1 cellular context compared by ENCODE assay signal in the genomic region with DNA sequence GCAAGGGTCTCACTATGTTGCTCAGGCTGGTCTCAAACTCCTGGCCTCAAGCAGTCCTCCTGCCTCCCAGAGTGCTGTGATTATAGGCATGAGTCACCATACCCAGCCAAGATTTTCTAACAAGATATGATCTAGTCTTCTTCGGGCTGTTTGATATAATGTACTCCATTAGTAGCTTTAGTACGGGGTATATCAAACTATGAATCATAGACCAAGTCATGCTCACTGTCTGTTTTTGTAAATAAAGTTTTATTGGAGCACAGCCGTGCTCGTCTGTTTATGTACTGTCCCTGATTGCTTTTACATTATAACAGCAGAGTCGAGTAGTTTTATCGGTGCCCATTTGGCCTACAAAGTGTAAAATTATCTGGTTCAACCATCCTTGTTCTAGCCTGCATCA.
TF ChIP-seq lines count a peak whose summit lies in the region.

No MANE protein-coding gene starts in this region.

TF ChIP-seq in IMR-90, 13 proteins besides CTCF, POLR2A, EP300 and RAD21:
- TF ChIP-seq RFX5 (IDR thresholded peaks at IDR 0.05; ENCODE audit: low read depth, low read length) (no peak), MXI1 (IDR thresholded peaks at IDR 0.05; ENCODE audit: borderline replicate concordance, low read depth, low read length) (no peak), RCOR1 (IDR thresholded peaks at IDR 0.05; ENCODE audit: insufficient replicate concordance, low read length) (no peak), MAZ (IDR thresholded peaks at IDR 0.05; ENCODE audit: borderline replicate concordance, low read depth, low read length) (no peak), BHLHE40 (IDR thresholded peaks at IDR 0.05; ENCODE audit: low read depth, low read length) (no peak), FOS (IDR thresholded peaks at IDR 0.05; ENCODE audit: low read depth, low read length) (no peak), SMC3 (IDR thresholded peaks at IDR 0.05; ENCODE audit: low read depth, low read length) (no peak), CHD1 (IDR thresholded peaks at IDR 0.05; ENCODE audit: low read depth, low read length) (no peak), MAFK (IDR thresholded peaks at IDR 0.05; ENCODE audit: low read depth, low read length) (no peak)
- TF ChIP-seq, protein P1, sequence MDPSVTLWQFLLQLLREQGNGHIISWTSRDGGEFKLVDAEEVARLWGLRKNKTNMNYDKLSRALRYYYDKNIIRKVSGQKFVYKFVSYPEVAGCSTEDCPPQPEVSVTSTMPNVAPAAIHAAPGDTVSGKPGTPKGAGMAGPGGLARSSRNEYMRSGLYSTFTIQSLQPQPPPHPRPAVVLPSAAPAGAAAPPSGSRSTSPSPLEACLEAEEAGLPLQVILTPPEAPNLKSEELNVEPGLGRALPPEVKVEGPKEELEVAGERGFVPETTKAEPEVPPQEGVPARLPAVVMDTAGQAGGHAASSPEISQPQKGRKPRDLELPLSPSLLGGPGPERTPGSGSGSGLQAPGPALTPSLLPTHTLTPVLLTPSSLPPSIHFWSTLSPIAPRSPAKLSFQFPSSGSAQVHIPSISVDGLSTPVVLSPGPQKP (IDR thresholded peaks at IDR 0.05; ENCODE audit: borderline replicate concordance, low read depth, low read length) = no peak
- TF ChIP-seq, protein P2, sequence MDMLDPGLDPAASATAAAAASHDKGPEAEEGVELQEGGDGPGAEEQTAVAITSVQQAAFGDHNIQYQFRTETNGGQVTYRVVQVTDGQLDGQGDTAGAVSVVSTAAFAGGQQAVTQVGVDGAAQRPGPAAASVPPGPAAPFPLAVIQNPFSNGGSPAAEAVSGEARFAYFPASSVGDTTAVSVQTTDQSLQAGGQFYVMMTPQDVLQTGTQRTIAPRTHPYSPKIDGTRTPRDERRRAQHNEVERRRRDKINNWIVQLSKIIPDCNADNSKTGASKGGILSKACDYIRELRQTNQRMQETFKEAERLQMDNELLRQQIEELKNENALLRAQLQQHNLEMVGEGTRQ (IDR thresholded peaks at IDR 0.05; ENCODE audit: low read depth, low read length) = no peak
